ENCODE assay signal across 19 cellular contexts in genomic region chr17:63345598-63345997, GRCh38.
A peak's percentile ranks its signal among the peaks of the same experiment; 100 is the strongest.
DNase-seq lines count a peak whose midpoint lies in the region; ATAC-seq and TF ChIP-seq lines count a peak whose summit lies in the region.
"Had no signal": no experiment of that assay in that cellular context is flagged by ENCODE, and none has a peak within 500 bp of the region (broad histone marks: within the 10 kb centered on the region; RNA-seq: fewer than 3 reads in every experiment).

No MANE protein-coding gene starts in this region.

- peaks cover 10 to 29% of the 10 kb centered on the region in 2 experiments; a peak in 3 of 4 replicates for H3K79me1 ChIP-seq in IMR-90 (ENCODE audit: low read depth in 1 of 2, low read length in 2 of 2)

- no peak overlapping the region for H4K91ac ChIP-seq in IMR-90 (ENCODE audit: insufficient read depth, low read depth, low read length)

- intact Hi-C loops in IMR-90 (cut with micrococcal nuclease) = no loop called here

- no peak overlapping the region for H4K8ac ChIP-seq in IMR-90 (ENCODE audit: low read depth in 2 of 2, low read length in 2 of 2)

- H3K36me3 ChIP-seq in BJ (ENCODE audit: control insufficient read depth, insufficient read depth, low read length) (peaks cover 1% of the 10 kb centered on the region; the same call in 1 of the 2 replicates), IMR-90 (ENCODE audit: control insufficient read depth, insufficient read depth, low read length) (peaks cover 13% of the 10 kb centered on the region)

- CTCF ChIA-PET in BJ (lab: Yijun Ruan, JAX) (no interaction called here), IMR-90 (lab: Yijun Ruan, JAX) (interaction anchor here (0.6 to 2.2 kb wide), 2 partner anchors 263 to 399 kb away, joined by 3 to 5 read pairs; no protein-coding TSS in a partner anchor)

- H3K9me1 ChIP-seq in IMR-90 (ENCODE audit: insufficient read depth, low read length) = peaks cover 10% of the 10 kb centered on the region

- in situ Hi-C loops in IMR-90 (cut with MboI; ENCODE audit: low sequenced_read_pairs) = no loop called here

- peaks cover 13% of the 10 kb centered on the region for H3K4me1 ChIP-seq in IMR-90 (ENCODE audit: control insufficient read depth, insufficient read depth, low read length)
- H3K4me1 ChIP-seq: BLaER1 treated with 17β-estradiol and CSF1 and Interleukin-3, amounts not matched to agents 10 nM and 100 nM had no signal

- H4K5ac ChIP-seq in IMR-90 (ENCODE audit: low read depth, low read length) = no peak overlapping the region

- POLR2A ChIA-PET in BJ (lab: Charles Lee) = no interaction called here
- POLR2A ChIA-PET in IMR-90 (lab: Charles Lee; ENCODE audit: unreplicated experiment) = no interaction called here

- no peak overlapping the region for H3K4me2 ChIP-seq in IMR-90 (ENCODE audit: low read depth, low read length)
- H3K4me2 ChIP-seq: BLaER1 treated with 17β-estradiol and CSF1 and Interleukin-3, amounts not matched to agents 10 nM and 100 nM had no signal

- H4K20me1 ChIP-seq in IMR-90 (ENCODE audit: insufficient read depth, low read length) = peaks cover 4% of the 10 kb centered on the region; the same call in 1 of the 2 replicates
- H4K20me1 ChIP-seq: BLaER1 treated with 17β-estradiol and CSF1 and Interleukin-3, amounts not matched to agents 10 nM and 100 nM had no signal

- no peaks in the 10 kb centered on the region for H3K9me3 ChIP-seq in IMR-90 (ENCODE audit: control insufficient read depth, insufficient read depth, low read length)
- H3K9me3 ChIP-seq: BLaER1 treated with 17β-estradiol and CSF1 and Interleukin-3, amounts not matched to agents 10 nM and 100 nM had no signal

- no peak overlapping the region for H2AFZ ChIP-seq in IMR-90 (replicated peaks; ENCODE audit: low read length, poor library complexity)

- H3K56ac ChIP-seq in IMR-90 (ENCODE audit: extremely low read depth, insufficient read depth, low read length) = no peak overlapping the region

- TF ChIP-seq CTCF in BJ (IDR thresholded peaks at IDR 0.05; ENCODE audit: insufficient read depth, low read depth, low read length) (no peak), IMR-90 (conservative IDR thresholded peaks at IDR 0.05; ENCODE audit: low read depth, low read length) (no peak)

- H3K23ac ChIP-seq in IMR-90 (ENCODE audit: low read depth, low read length) = no peak overlapping the region

- TF ChIP-seq RAD21 in IMR-90 (IDR thresholded peaks at IDR 0.05; ENCODE audit: low read length) = no peak

- no peak overlapping the region for H2BK5ac ChIP-seq in IMR-90 (ENCODE audit: low read depth, low read length, poor library complexity, severe bottlenecking)

- no peak overlapping the region for H2BK120ac ChIP-seq in IMR-90 (ENCODE audit: low read depth, low read length)

- H2BK15ac ChIP-seq in IMR-90 (ENCODE audit: low read depth, low read length) = no peak overlapping the region

- no peak overlapping the region for H3K9ac ChIP-seq in IMR-90 (ENCODE audit: low read depth, low read length)
- H3K9ac ChIP-seq: BLaER1 treated with 17β-estradiol and CSF1 and Interleukin-3, amounts not matched to agents 10 nM and 100 nM had no signal

- WGBS in IMR-90 (ENCODE audit: extremely low coverage in 2 of 2, insufficient read length in 1 of 2), 2 experiments = no CpG with 5 or more reads among the region's 1 CpG

- H3K4ac ChIP-seq in IMR-90 (ENCODE audit: low read depth, low read length) = no peak overlapping the region

- no TSS peak for BruUV-seq in IMR-90 (replicated peaks; lab: Mats Ljungman, UMichigan)

- no peak overlapping the region for H2BK20ac ChIP-seq in IMR-90 (ENCODE audit: low read depth, low read length)

- H2AK9ac ChIP-seq in IMR-90 (replicated peaks; ENCODE audit: low read depth, low read length, poor library complexity) = no peak overlapping the region

- no peak overlapping the region for H3K14ac ChIP-seq in IMR-90 (replicated peaks; ENCODE audit: low read depth, low read length)

- DNase-seq in BJ (ENCODE audit: low read depth) = peak; percentile 27
- DNase-seq in IMR-90 = peak; percentile 80
- DNase-seq in fibroblast of gingiva (ENCODE audit: low read depth) = peak; percentile 72
- peak; percentile 20 for DNase-seq in mucosa of gallbladder (ENCODE audit: low spot score)
- no peak for DNase-seq in activated T-cell treated with anti-CD3 and anti-CD28 coated beads, Interleukin-2, amount 50 U/mL, for 1 hour
- DNase-seq in NCI-H82 (lab: John Stamatoyannopoulos, UW) = no peak
- no peak for DNase-seq in iPS-NIHi11 (ENCODE audit: low spot score)
- DNase-seq: DMS79 treated with DMSO at 0.1 percent for 48 hours, GDM1, KG1, NCI-H146, NCI-H2081 treated with DMSO at 0.1 percent for 48 hours, NCI-H510A, NCI-H774, PC-3 had no signal

- H3K27ac ChIP-seq in IMR-90 (ENCODE audit: insufficient read depth, low read length) = no peak overlapping the region
- H3K27ac ChIP-seq: BLaER1 treated with 17β-estradiol and CSF1 and Interleukin-3, amounts not matched to agents 10 nM and 100 nM; RWPE1 had no signal

- no peak overlapping the region for H2AK5ac ChIP-seq in IMR-90 (ENCODE audit: low read depth, low read length)

- ATAC-seq in IMR-90 (ENCODE audit: low read depth) (peak; percentile 18), HG03520 (IDR thresholded peaks at IDR 0.05; ENCODE audit: unreplicated experiment) (no peak)
- ATAC-seq: HCT116, PC-3 had no signal

- no peak overlapping the region for H3K18ac ChIP-seq in IMR-90 (ENCODE audit: low read depth, low read length)

- H3K27me3 ChIP-seq in BJ (ENCODE audit: control insufficient read depth, insufficient read depth, low read length) (no peaks in the 10 kb centered on the region), IMR-90 (ENCODE audit: control insufficient read depth, insufficient read depth, low read length) (no peaks in the 10 kb centered on the region)
- H3K27me3 ChIP-seq: BLaER1 treated with 17β-estradiol and CSF1 and Interleukin-3, amounts not matched to agents 10 nM and 100 nM had no signal

- H3K4me3 ChIP-seq in BJ (ENCODE audit: low read depth, low read length) (no peak overlapping the region), IMR-90 (ENCODE audit: insufficient read depth, low read depth, low read length) (no peak overlapping the region)
- H3K4me3 ChIP-seq: BLaER1 treated with 17β-estradiol and CSF1 and Interleukin-3, amounts not matched to agents 10 nM and 100 nM had no signal

- dilution Hi-C loops in IMR-90 (cut with HindIII; ENCODE audit: low sequenced_read_pairs, unreplicated experiment) = no loop called here

- TF ChIP-seq POLR2A in IMR-90 (IDR thresholded peaks at IDR 0.05; ENCODE audit: low read depth, low read length) = no peak

TF ChIP-seq in IMR-90, 13 proteins besides CTCF, POLR2A, EP300 and RAD21:
- TF ChIP-seq NFE2L2 (IDR thresholded peaks at IDR 0.05; ENCODE audit: low read depth, low read length) (no peak), BHLHE40 (IDR thresholded peaks at IDR 0.05; ENCODE audit: low read depth, low read length) (no peak), CEBPB (IDR thresholded peaks at IDR 0.05; ENCODE audit: low read depth, low read length) (peak; percentile 73), MAZ (IDR thresholded peaks at IDR 0.05; ENCODE audit: borderline replicate concordance, low read depth, low read length) (no peak)

Comparison
In these comparisons a context has a peak if more than half of its experiments do, and no peak if none do; other contexts are left out.
1. DNase-seq: peak in BJ (single experiment), IMR-90 (single experiment), fibroblast of gingiva (single experiment) and mucosa of gallbladder (single experiment); none in activated T-cell treated with anti-CD3 and anti-CD28 coated beads, Interleukin-2, amount 50 U/mL, for 1 hour (single experiment), NCI-H82 (single experiment) and iPS-NIHi11 (single experiment).